ENCODE assay signal across 8 cellular contexts in genomic region chr6:154249499-154250298, GRCh38.
DNase-seq lines count a peak whose midpoint lies in the region; ATAC-seq, FAIRE-seq and TF ChIP-seq lines count a peak whose summit lies in the region.
"Had no signal": no experiment of that assay in that cellular context is flagged by ENCODE, and none has a peak within 500 bp of the region (broad histone marks: within the 10 kb centered on the region; RNA-seq: fewer than 3 reads in every experiment).

No MANE protein-coding gene starts in this region.

- no peak for TF ChIP-seq POLR2A in ovary (IDR thresholded peaks at IDR 0.05)

- H3K36me3 ChIP-seq in neural progenitor cell, result no peaks in the 10 kb centered on the region
- H3K36me3 ChIP-seq in ovary, result no peaks in the 10 kb centered on the region

- H3K4me3 ChIP-seq in neural progenitor cell, result no peak overlapping the region
- no peak overlapping the region for H3K4me3 ChIP-seq in ovary

- intact Hi-C loops in ovary (cut with DNase I), result no loop called here

- TF ChIP-seq CTCF in neural progenitor cell (IDR thresholded peaks at IDR 0.05), result no peak
- TF ChIP-seq CTCF in ovary (IDR thresholded peaks at IDR 0.05), result no peak
- TF ChIP-seq CTCF in chondrocyte (IDR thresholded peaks at IDR 0.05), result no peak

- no peak overlapping the region for H3K4me2 ChIP-seq in neural progenitor cell

- H3K27ac Mint-ChIP-seq in T-helper 1 cell treated with Interleukin-12 subunit alpha and Interleukin-12 subunit beta and Interleukin-4 antibody, amounts not matched to agents 30 μg/mL and 1 μg/mL, for 36 hours, result peak overlapping the region; percentile 95
- no peak overlapping the region for H3K27ac Mint-ChIP-seq in neural progenitor cell
- no peak overlapping the region for H3K27ac Mint-ChIP-seq in chondrocyte (ENCODE audit: unreplicated experiment)

- 79 to 90% (median 86%) methylated on average over 8 of the region's 8 CpGs for WGBS in ovary, 3 donors

- peaks cover 7% of the 10 kb centered on the region for H3K9me3 Mint-ChIP-seq in T-helper 1 cell treated with Interleukin-12 subunit alpha and Interleukin-12 subunit beta and Interleukin-4 antibody, amounts not matched to agents 30 μg/mL and 1 μg/mL, for 36 hours
- peaks cover 3% of the 10 kb centered on the region for H3K9me3 Mint-ChIP-seq in neural progenitor cell
- H3K9me3 Mint-ChIP-seq in chondrocyte (ENCODE audit: low read depth), result peaks cover 5% of the 10 kb centered on the region

- ATAC-seq in GM19035 (IDR thresholded peaks at IDR 0.05; ENCODE audit: unreplicated experiment) (peak; percentile 73), HG02870 (IDR thresholded peaks at IDR 0.05; ENCODE audit: unreplicated experiment) (peak; percentile 81)

- no peak overlapping the region for H3K9ac ChIP-seq in neural progenitor cell

- H3K4me1 ChIP-seq in neural progenitor cell (peaks cover 37% of the 10 kb centered on the region), ovary (ENCODE audit: insufficient read depth) (no peaks in the 10 kb centered on the region)

- peaks cover 13% of the 10 kb centered on the region for H3K27me3 Mint-ChIP-seq in T-helper 1 cell treated with Interleukin-12 subunit alpha and Interleukin-12 subunit beta and Interleukin-4 antibody, amounts not matched to agents 30 μg/mL and 1 μg/mL, for 36 hours (ENCODE audit: low read depth)
- H3K27me3 Mint-ChIP-seq in neural progenitor cell (ENCODE audit: insufficient read depth, low read depth) (no peaks in the 10 kb centered on the region), chondrocyte (ENCODE audit: low read depth) (peaks cover 2% of the 10 kb centered on the region)

- peaks cover 9% of the 10 kb centered on the region for H3F3A ChIP-seq in neural progenitor cell (ENCODE audit: low read depth)

- peak overlapping the region; percentile 70 for H3K4me3 Mint-ChIP-seq in T-helper 1 cell treated with Interleukin-12 subunit alpha and Interleukin-12 subunit beta and Interleukin-4 antibody, amounts not matched to agents 30 μg/mL and 1 μg/mL, for 36 hours
- H3K4me3 Mint-ChIP-seq in neural progenitor cell (no peak overlapping the region), chondrocyte (ENCODE audit: unreplicated experiment) (no peak overlapping the region)

- DNase-seq in neural progenitor cell (ENCODE audit: low spot score) (no peak), ovary (no peak), frontal cortex (ENCODE audit: low spot score in 2 of 2) (no peak), chondrocyte (ENCODE audit: low spot score) (no peak)

- H3K9me3 ChIP-seq in neural progenitor cell (ENCODE audit: low read depth) (no peaks in the 10 kb centered on the region), ovary (no peaks in the 10 kb centered on the region)

- H3K79me2 ChIP-seq in neural progenitor cell (ENCODE audit: low read depth), result no peaks in the 10 kb centered on the region

- H4K20me1 ChIP-seq in neural progenitor cell (ENCODE audit: low read depth), result no peaks in the 10 kb centered on the region

- TF ChIP-seq EP300 in ovary (IDR thresholded peaks at IDR 0.05), result no peak

- H3K4me1 Mint-ChIP-seq in T-helper 1 cell treated with Interleukin-12 subunit alpha and Interleukin-12 subunit beta and Interleukin-4 antibody, amounts not matched to agents 30 μg/mL and 1 μg/mL, for 36 hours (ENCODE audit: low read depth), result peaks cover 44% of the 10 kb centered on the region
- H3K4me1 Mint-ChIP-seq in neural progenitor cell (peaks cover 12% of the 10 kb centered on the region), chondrocyte (ENCODE audit: low read depth) (peaks cover 5% of the 10 kb centered on the region)

- peak overlapping the region; percentile 26 for H2AFZ ChIP-seq in neural progenitor cell (replicated peaks)

- no peak for FAIRE-seq in frontal cortex (lab: Jason Lieb, UNC)

- H3K27ac ChIP-seq in neural progenitor cell (no peak overlapping the region), ovary (no peak overlapping the region)
- H3K27ac ChIP-seq: VCaP had no signal

- H3K36me3 Mint-ChIP-seq in T-helper 1 cell treated with Interleukin-12 subunit alpha and Interleukin-12 subunit beta and Interleukin-4 antibody, amounts not matched to agents 30 μg/mL and 1 μg/mL, for 36 hours (ENCODE audit: low read depth), result peaks cover 5% of the 10 kb centered on the region
- H3K36me3 Mint-ChIP-seq in neural progenitor cell (no peaks in the 10 kb centered on the region), chondrocyte (ENCODE audit: low read depth) (no peaks in the 10 kb centered on the region)

- H3K27me3 ChIP-seq in neural progenitor cell (no peaks in the 10 kb centered on the region), ovary (no peaks in the 10 kb centered on the region)
